23 cellular contexts compared by ENCODE assay signal in the genomic region with DNA sequence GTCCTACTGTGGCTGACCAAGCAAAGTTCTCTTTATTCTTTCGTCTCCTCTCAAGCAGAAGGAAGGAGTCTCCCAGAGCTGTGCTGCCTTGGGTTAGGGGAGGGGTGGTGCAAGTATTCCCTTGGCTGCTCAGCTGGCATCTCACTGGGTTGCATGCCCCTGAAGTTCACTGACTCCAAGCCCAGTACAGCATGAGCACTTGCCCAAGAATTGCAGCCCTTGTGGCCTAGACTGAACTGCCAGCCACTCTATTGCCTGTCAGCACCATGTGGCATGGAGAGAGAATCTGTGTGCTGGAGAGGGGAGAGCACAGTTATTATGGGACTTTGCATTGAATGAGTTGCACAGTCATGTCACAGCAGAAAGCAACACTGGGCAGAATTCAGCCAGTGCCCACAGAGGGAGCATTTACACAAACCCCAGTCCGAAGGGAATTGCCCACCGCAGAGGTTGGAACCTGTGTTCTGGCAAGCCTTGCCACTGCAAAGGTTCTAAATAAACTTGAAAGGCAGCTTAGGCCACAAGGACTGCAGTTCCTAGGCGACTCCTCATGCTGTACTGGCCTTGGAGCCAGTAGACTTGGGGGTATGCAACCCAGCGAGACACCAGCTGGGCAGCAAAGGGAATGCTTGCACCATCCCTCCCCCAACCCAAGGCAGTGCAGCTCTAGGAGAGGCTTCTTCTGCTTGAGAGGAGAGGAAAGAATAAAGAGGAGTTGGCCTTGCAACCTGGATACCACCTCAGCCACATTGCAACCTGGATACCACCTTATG.
"Had no signal": no experiment of that assay in that cellular context is flagged by ENCODE, and none has a peak within 500 bp of the region (broad histone marks: within the 10 kb centered on the region; RNA-seq: fewer than 3 reads in every experiment).

No MANE protein-coding gene starts in this region.

- ATAC-seq: activated CD8-positive, alpha-beta memory T cell treated with anti-CD3 and anti-CD28 coated beads, Interleukin-2, amount 10 ng/mL, durations not matched to agents 7 days and 5 days; SK-N-SH treated with all-trans-retinoic acid at 6 μM for 48 hours had no signal

- H3K27me3 ChIP-seq: breast epithelium, SJSA1 had no signal

- DNase-seq: activated B cell treated with CpG ODN at 0.5 μM for 24 hours; activated CD4-positive, alpha-beta T cell treated with anti-CD3 and anti-CD28 coated beads for 1 hour; activated CD4-positive, alpha-beta T cell treated with anti-CD3 and anti-CD28 coated beads, Interleukin-2, amount 10 ng/mL, durations not matched to agents 24 days and 14 days; activated CD4-positive, alpha-beta T cell treated with anti-CD3 and anti-CD28 coated beads, Interleukin-2, amount 50 U/mL, for 48 hours; activated CD8-positive, alpha-beta memory T cell treated with anti-CD3 and anti-CD28 coated beads, Interleukin-2, amount 10 ng/mL, durations not matched to agents 7 days and 5 days; activated effector memory CD4-positive, alpha-beta T cell treated with Interleukin-2 at 50 U/mL for 16 hours; activated naive CD4-positive, alpha-beta T cell; activated T-cell treated with anti-CD3 and anti-CD28 coated beads, Interleukin-2, amount 50 U/mL, for 24 hours; aorta; central memory CD4-positive, alpha-beta T cell; NCI-H1048; NCI-H146; NCI-H187 treated with DMSO at 0.1 percent for 48 hours; NCI-H2081 treated with DMSO at 0.1 percent for 48 hours; NCI-H2171; NCI-H2227 treated with DMSO at 0.1 percent for 48 hours; NCI-H526 treated with DMSO at 0.1 percent for 48 hours; NCI-H82; SHP77; SW 1271 had no signal

- H3K27ac ChIP-seq: breast epithelium, SJSA1 had no signal

- H3K9me3 ChIP-seq: breast epithelium, SJSA1 had no signal

- H3K4me1 ChIP-seq: breast epithelium, SJSA1 had no signal

- H3K4me3 ChIP-seq: breast epithelium, SJSA1 had no signal

- H3K36me3 ChIP-seq: breast epithelium, SJSA1 had no signal
